ENCODE assay signal across 35 cellular contexts in the genomic region with DNA sequence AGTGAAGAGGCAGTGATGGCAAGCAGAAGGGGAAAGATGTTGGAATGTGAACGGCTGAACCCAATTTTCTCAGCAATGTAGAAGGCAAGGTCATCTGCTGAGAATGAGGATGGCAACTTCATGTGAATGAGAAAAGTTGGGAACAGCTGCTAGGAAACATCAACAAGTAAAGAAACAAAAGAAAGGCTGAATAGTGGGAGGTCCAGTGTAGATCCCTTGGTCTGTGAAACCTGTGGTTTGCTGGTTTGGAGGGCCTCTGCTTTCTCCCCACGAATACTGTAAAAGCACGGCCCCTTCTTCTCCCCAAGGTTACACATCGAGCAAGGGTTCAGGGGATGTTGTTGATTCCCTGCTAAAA. TPM values are rescaled to one million over a fixed set of nuclear protein-coding genes. Genes with fewer than 3 reads are reported as not detected.
DNase-seq lines count a peak whose midpoint lies in the region; ATAC-seq, FAIRE-seq and TF ChIP-seq lines count a peak whose summit lies in the region.
"Had no signal": no experiment of that assay in that cellular context is flagged by ENCODE, and none has a peak within 500 bp of the region (broad histone marks: within the 10 kb centered on the region; RNA-seq: fewer than 3 reads in every experiment).

No MANE protein-coding gene starts in this region.

- peaks cover 41% of the 10 kb centered on the region for H3K4me1 Mint-ChIP-seq in activated T-cell treated with anti-CD3 and anti-CD28 coated beads, Interleukin-2, amount 50 U/mL, for 4 hours (ENCODE audit: low read depth)

- H2BK15ac ChIP-seq in H1 (ENCODE audit: low read length) = no peak overlapping the region

- no peaks in the 10 kb centered on the region for H3K36me3 ChIP-seq in Loucy (ENCODE audit: insufficient read depth, low read length)
- H3K36me3 ChIP-seq in H1 (ENCODE audit: control insufficient read depth in 2 of 4, insufficient read depth in 4 of 4, low read length in 3 of 4) = no peaks in the 10 kb centered on the region
- H3K36me3 ChIP-seq in psoas muscle (ENCODE audit: insufficient read depth in 1 of 2, low read depth in 1 of 2) = no peaks in the 10 kb centered on the region
- H3K36me3 ChIP-seq: adrenal gland, pancreas, suprapubic skin, upper lobe of right lung had no signal

- TF ChIP-seq CTCF in AG10803 (conservative IDR thresholded peaks at IDR 0.05; ENCODE audit: low read length) (no peak), Loucy (conservative IDR thresholded peaks at IDR 0.05; ENCODE audit: low read length) (no peak), H1 (IDR thresholded peaks at IDR 0.05; ENCODE audit: control extremely low read depth in 1 of 3, insufficient read depth in 1 of 3, low read depth in 1 of 3, low read length in 3 of 3) (no peak), psoas muscle (IDR thresholded peaks at IDR 0.05) (no peak)

- H3K79me2 ChIP-seq in Loucy (ENCODE audit: insufficient read depth, low read length) = no peaks in the 10 kb centered on the region
- H3K79me2 ChIP-seq in H1 (ENCODE audit: control insufficient read depth in 1 of 2, insufficient read depth in 2 of 2, low read length in 2 of 2) = no peaks in the 10 kb centered on the region

- no peak for TF ChIP-seq EP300 in H1 (IDR thresholded peaks at IDR 0.05; ENCODE audit: borderline replicate concordance in 1 of 2, low read depth in 2 of 2, low read length in 2 of 2)

- H4K20me1 ChIP-seq in Loucy (ENCODE audit: insufficient read depth, low read length, poor library complexity, severe bottlenecking) (no peaks in the 10 kb centered on the region), H1 (replicated peaks in 1 of 2; ENCODE audit: control insufficient read depth in 1 of 2, insufficient read depth in 2 of 2, low read length in 2 of 2) (no peaks in the 10 kb centered on the region)

- CTCF ChIA-PET in H1 (lab: Charles Lee; ENCODE audit: partially characterized antibody) = interaction anchor here (0.8 to 4.9 kb wide), 7 partner anchors 16 to 62 kb away, joined by 3 to 24 read pairs (median 6); no protein-coding TSS in a partner anchor

- H3F3A ChIP-seq in Loucy (ENCODE audit: low read depth) = peaks cover 7% of the 10 kb centered on the region; the same call in 1 of the 2 replicates

- H3K9ac ChIP-seq in Loucy (ENCODE audit: low read depth, low read length, poor library complexity, severe bottlenecking) = peak overlapping the region; percentile 61
- no peak overlapping the region for H3K9ac ChIP-seq in H1 (replicated peaks in 1 of 4; ENCODE audit: extremely low read depth in 1 of 4, low read depth in 3 of 4, low read length in 3 of 4)
- H3K9ac ChIP-seq: KMS-11 had no signal

- H3K4me2 ChIP-seq in Loucy (ENCODE audit: low read depth, low read length, poor library complexity, severe bottlenecking) = no peak overlapping the region
- H3K4me2 ChIP-seq in H1 (ENCODE audit: insufficient read depth in 1 of 2, low read depth in 2 of 2, low read length in 2 of 2) = 0 out of 4 replicates have a peak overlapping the region, but pooled peaks have one; percentile 2 to 33
- H3K4me2 ChIP-seq: KMS-11, PC-9 had no signal

- H3K27me3 ChIP-seq in Loucy (ENCODE audit: insufficient read depth, low read length, poor library complexity, severe bottlenecking) (no peaks in the 10 kb centered on the region), H1 (replicated peaks in 1 of 4; ENCODE audit: control insufficient read depth in 3 of 4, extremely low read depth in 1 of 4, insufficient read depth in 3 of 4, low read length in 3 of 4) (no peaks in the 10 kb centered on the region), psoas muscle (ENCODE audit: insufficient read depth in 3 of 3, low read length in 2 of 3) (peaks cover 0 to 3% (median 0%) of the 10 kb centered on the region in 3 donors)
- H3K27me3 ChIP-seq: adrenal gland, pancreas, suprapubic skin, upper lobe of right lung had no signal

- no peaks in the 10 kb centered on the region for H3K9me3 ChIP-seq in Loucy (ENCODE audit: insufficient read depth, low read depth, low read length)
- H3K9me3 ChIP-seq in H1 (ENCODE audit: insufficient read depth in 2 of 2, low read depth in 1 of 2, low read length in 1 of 2) = no peaks in the 10 kb centered on the region
- H3K9me3 ChIP-seq in psoas muscle = no peaks in the 10 kb centered on the region
- H3K9me3 ChIP-seq: adrenal gland, pancreas, suprapubic skin, upper lobe of right lung had no signal

- H2BK120ac ChIP-seq in H1 (replicated peaks; ENCODE audit: low read depth, low read length) = no peak overlapping the region

- H4K91ac ChIP-seq in H1 (replicated peaks; ENCODE audit: insufficient read length, low read length) = no peak overlapping the region

- H2AK5ac ChIP-seq in H1 (ENCODE audit: low read depth, low read length) = no peak overlapping the region

- H3K14ac ChIP-seq in H1 (ENCODE audit: insufficient read length) = no peak overlapping the region

- no peaks in the 10 kb centered on the region for H3K9me3 Mint-ChIP-seq in activated T-cell treated with anti-CD3 and anti-CD28 coated beads, Interleukin-2, amount 50 U/mL, for 4 hours
- H3K9me3 Mint-ChIP-seq: activated CD4-positive, alpha-beta memory T cell treated with anti-CD3 and anti-CD28 coated beads for 36 hours; activated T-helper 1 cell treated with anti-CD3 and anti-CD28 coated beads, Interleukin-12 subunit alpha, Interleukin-12 subunit beta, Interleukin-2, Interleukin-4 antibody, amounts not matched to agents 30 ng/mL and 10 ng/mL and 1 ng/mL, durations not matched to agents 14 hours and 24 hours and 36 hours; CD4-positive, alpha-beta T cell; nephron progenitor cell; stimulated activated naive B cell treated with anti-CD40 and anti-IgM and Interleukin-4, amounts not matched to agents 10 μg/mL and 1 μg/mL and 100 μg/mL, for 72 hours had no signal

- intact Hi-C loops in psoas muscle (cut with DNase I) = no loop called here

- peak overlapping the region; percentile 14; the same call in 1 of the 2 replicates for H2BK5ac ChIP-seq in H1 (ENCODE audit: low read depth, low read length)

- no peak overlapping the region for H3K18ac ChIP-seq in H1 (ENCODE audit: extremely low read depth, low read length)

- peak overlapping the region; percentile 76; the same call in 1 of the 2 replicates for H2BK12ac ChIP-seq in H1 (ENCODE audit: low read depth, low read length)

- H3K9me2 ChIP-seq in Loucy (replicated peaks; ENCODE audit: low read depth, low read length) = no peaks in the 10 kb centered on the region

- ATAC-seq in activated T-cell treated with anti-CD3 and anti-CD28 coated beads, Interleukin-2, amount 50 U/mL, for 4 hours = no peak
- no peak for ATAC-seq in psoas muscle
- ATAC-seq: pancreas; Right ventricle myocardium inferior; stimulated activated naive B cell treated with anti-CD40 and anti-IgM and Interleukin-4, amounts not matched to agents 10 μg/mL and 1 μg/mL and 100 μg/mL, for 72 hours; upper lobe of right lung had no signal

- no peaks in the 10 kb centered on the region for H3K27me3 Mint-ChIP-seq in activated T-cell treated with anti-CD3 and anti-CD28 coated beads, Interleukin-2, amount 50 U/mL, for 4 hours (ENCODE audit: low read depth)
- H3K27me3 Mint-ChIP-seq: activated CD4-positive, alpha-beta memory T cell treated with anti-CD3 and anti-CD28 coated beads for 36 hours; CD4-positive, alpha-beta T cell had no signal

- H3K23me2 ChIP-seq in H1 (ENCODE audit: low read depth, low read length) = no peaks in the 10 kb centered on the region

- H3K27ac ChIP-seq in H1 (ENCODE audit: low read depth, low read length) = no peak overlapping the region
- H3K27ac ChIP-seq in psoas muscle = no peak overlapping the region
- H3K27ac ChIP-seq: adrenal gland, HL-60, KMS-11, pancreas, PC-9, suprapubic skin, upper lobe of right lung had no signal

- no peak overlapping the region for H4K5ac ChIP-seq in H1 (ENCODE audit: insufficient read length, low read depth, low read length)

- no peaks in the 10 kb centered on the region for H3K79me1 ChIP-seq in H1 (ENCODE audit: low read depth, low read length)

- POLR2A ChIA-PET in H1 (lab: Charles Lee; ENCODE audit: partially characterized antibody) = interaction anchor here (0.8 kb wide), 1 partner anchor 21 kb away, joined by 3 read pairs; no protein-coding TSS in a partner anchor

- 70% methylated on average over 4 of the region's 4 CpGs; no CpG with 5 or more reads in 1 of the 2 experiments for WGBS in H1 (ENCODE audit: extremely low coverage in 1 of 2, insufficient coverage in 1 of 2, insufficient read length in 1 of 2, insufficient replicate concordance in 2 of 2, low coverage in 1 of 2, low lambda C conversion rate in 2 of 2, missing lambda C conversion rate in 1 of 2), 2 experiments
- 36 to 50% (median 43%) methylated on average over 4 of the region's 4 CpGs for WGBS in psoas muscle, 3 donors

- H2AFZ ChIP-seq in Loucy (ENCODE audit: low read length) (no peak overlapping the region), H1 (ENCODE audit: low read length) (no peak overlapping the region)
- H2AFZ ChIP-seq: PC-9 had no signal

- H3K4me3 Mint-ChIP-seq in activated T-cell treated with anti-CD3 and anti-CD28 coated beads, Interleukin-2, amount 50 U/mL, for 4 hours = no peak overlapping the region
- H3K4me3 Mint-ChIP-seq: activated CD4-positive, alpha-beta memory T cell treated with anti-CD3 and anti-CD28 coated beads for 36 hours; activated T-helper 1 cell treated with anti-CD3 and anti-CD28 coated beads, Interleukin-12 subunit alpha, Interleukin-12 subunit beta, Interleukin-2, Interleukin-4 antibody, amounts not matched to agents 30 ng/mL and 10 ng/mL and 1 ng/mL, durations not matched to agents 14 hours and 24 hours and 36 hours; CD4-positive, alpha-beta T cell; nephron progenitor cell; stimulated activated naive B cell treated with anti-CD40 and anti-IgM and Interleukin-4, amounts not matched to agents 10 μg/mL and 1 μg/mL and 100 μg/mL, for 72 hours had no signal

- H2BK20ac ChIP-seq in H1 (ENCODE audit: low read length) = no peak overlapping the region

- no peak overlapping the region for H3K23ac ChIP-seq in H1 (ENCODE audit: insufficient read length)

- H3K36me3 Mint-ChIP-seq in activated T-cell treated with anti-CD3 and anti-CD28 coated beads, Interleukin-2, amount 50 U/mL, for 4 hours (ENCODE audit: insufficient read depth) = no peaks in the 10 kb centered on the region
- H3K36me3 Mint-ChIP-seq: activated CD4-positive, alpha-beta memory T cell treated with anti-CD3 and anti-CD28 coated beads for 36 hours; stimulated activated naive B cell treated with anti-CD40 and anti-IgM and Interleukin-4, amounts not matched to agents 10 μg/mL and 1 μg/mL and 100 μg/mL, for 72 hours had no signal

- FAIRE-seq in H1 (lab: Jason Lieb, UNC) = no peak
- FAIRE-seq: pancreas, small intestine had no signal

- no peak overlapping the region for H4K8ac ChIP-seq in H1 (ENCODE audit: extremely low read depth, insufficient read depth, low read length)

- no peak overlapping the region for H3K4ac ChIP-seq in H1 (replicated peaks; ENCODE audit: insufficient read length, low read depth, low read length)

- H3K56ac ChIP-seq in H1 (replicated peaks; ENCODE audit: insufficient read length, low read depth, low read length) = no peak overlapping the region

- no peak for TF ChIP-seq POLR2A in H1 (IDR thresholded peaks at IDR 0.05; ENCODE audit: control extremely low read depth in 1 of 2, low read depth in 2 of 2, low read length in 2 of 2)

- peaks cover 98% of the 10 kb centered on the region for H3K4me1 ChIP-seq in Loucy (ENCODE audit: insufficient read depth, low read length, poor library complexity, severe bottlenecking)
- peaks cover 7 to 41% (median 33%) of the 10 kb centered on the region in 4 experiments for H3K4me1 ChIP-seq in H1 (replicated peaks in 1 of 4; ENCODE audit: control insufficient read depth in 3 of 4, insufficient read depth in 4 of 4, low read length in 3 of 4)
- H3K4me1 ChIP-seq in psoas muscle = peaks cover 3% of the 10 kb centered on the region
- H3K4me1 ChIP-seq: adrenal gland, pancreas had no signal

- peak; percentile 80 for DNase-seq in AG10803 (ENCODE audit: low read depth)
- no peak for DNase-seq in H1 (ENCODE audit: low read depth in 1 of 2, low spot score in 2 of 2)
- DNase-seq in myocyte (ENCODE audit: low read depth) = peak; percentile 80
- DNase-seq in activated T-cell treated with anti-CD3 and anti-CD28 coated beads, Interleukin-2, amount 50 U/mL, for 4 hours = no peak
- no peak for DNase-seq in NCI-H1436 (lab: John Stamatoyannopoulos, UW)
- no peak for DNase-seq in psoas muscle
- no peak for DNase-seq in NCI-H146 (lab: John Stamatoyannopoulos, UW)
- DNase-seq: activated CD4-positive, alpha-beta memory T cell treated with anti-CD3 and anti-CD28 coated beads for 36 hours; activated CD4-positive, alpha-beta T cell treated with anti-CD3 and anti-CD28 coated beads for 1 hour; activated CD8-positive, alpha-beta memory T cell treated with anti-CD3 and anti-CD28 coated beads, Interleukin-2, amount 50 U/mL, for 4 hours; activated naive CD4-positive, alpha-beta T cell treated with Interleukin-2 at 50 U/mL for 16 hours; adrenal gland; CD4-positive, alpha-beta T cell; DMS79 treated with DMSO at 0.1 percent for 48 hours; GF-D8; NCI-H1417; NCI-H2081; NCI-H2227 treated with DMSO at 0.1 percent for 48 hours; NCI-H526; nephron progenitor cell; NK-92 treated with Interleukin-12 subunit alpha and Interleukin-12 subunit beta, amount 100 ng/mL, for 24 hours; pancreas; PC-9; retina; small intestine; stimulated activated naive B cell treated with anti-CD40 and anti-IgM and Interleukin-4, amounts not matched to agents 10 μg/mL and 1 μg/mL and 100 μg/mL, for 72 hours; T-helper 2 cell; upper lobe of right lung had no signal

- no peak for TF ChIP-seq RAD21 in H1 (IDR thresholded peaks at IDR 0.05 in 1 of 2, conservative IDR thresholded peaks at IDR 0.05 in 1 of 2; ENCODE audit: low read depth in 2 of 2, low read length in 2 of 2)

- H3K4me3 ChIP-seq in AG10803 (ENCODE audit: low read length) = no peak overlapping the region
- no peak overlapping the region for H3K4me3 ChIP-seq in Loucy (ENCODE audit: low read length, poor library complexity, severe bottlenecking)
- no peak overlapping the region for H3K4me3 ChIP-seq in H1 (ENCODE audit: extremely low read depth in 1 of 4, insufficient read depth in 2 of 4, low read depth in 3 of 4, low read length in 4 of 4)
- H3K4me3 ChIP-seq in psoas muscle = no peak overlapping the region
- H3K4me3 ChIP-seq: adrenal gland, pancreas, PC-9, suprapubic skin, upper lobe of right lung had no signal

RNA-seq across cellular contexts. Expression of gene MARCHF4, which starts 27.3 kb away (rescaled TPM):
- total RNA-seq in H1 (2021; fragmentation: NEBNext Ultra II Directional; extraction: Animal tissue kit (Norgen Biotek cat#: 25700)) = 2.9 TPM in 2 replicates
- 1.8 and 1.9 TPM in 2 replicates for polyA plus RNA-seq in H1 (2011; rRNA removed)
- 1.4 TPM for polyA plus RNA-seq in H1 (2011; cell fraction: cytosol; rRNA removed)
- 1.1 TPM for polyA plus RNA-seq in H1 (2011; cell fraction: nucleus; rRNA removed)
- polyA plus RNA-seq in H1 (2012, experiment 1 of 2) = 2.7 to 3.5 TPM (median 3.1 TPM) in 4 replicates
- 3.1 TPM for polyA plus RNA-seq in H1 (2012, experiment 2 of 2)
- polyA plus RNA-seq in H1 (2013, experiment 1 of 2) = 1.7 TPM
- polyA plus RNA-seq in H1 (2013, experiment 2 of 2) = 1.7 TPM
- polyA minus RNA-seq in H1 (2011; rRNA and poly(A)+ RNA removed) = 1.3 TPM in 2 replicates
- polyA minus RNA-seq in H1 (2011; cell fraction: cytosol; rRNA and poly(A)+ RNA removed) = 0.73 TPM
- polyA minus RNA-seq in H1 (2011; cell fraction: nucleus; rRNA and poly(A)+ RNA removed) = 1.6 TPM
- 0.19 and 0.21 TPM in 2 replicates for total RNA-seq in myocyte
- 5.0 TPM for polyA plus RNA-seq in myocyte (2012)
- not detected for total RNA-seq in activated T-cell treated with anti-CD3 and anti-CD28 coated beads, Interleukin-2, amount 50 U/mL, for 4 hours
- total RNA-seq in psoas muscle = not detected
- polyA plus RNA-seq in psoas muscle = under 1 TPM in 2 of 3 donors, not detected in 1; 0.01 to 0.04 TPM
- total RNA-seq: activated CD4-positive, alpha-beta memory T cell treated with anti-CD3 and anti-CD28 coated beads for 36 hours; activated T-helper 1 cell treated with anti-CD3 and anti-CD28 coated beads, Interleukin-12 subunit alpha, Interleukin-12 subunit beta, Interleukin-2, Interleukin-4 antibody, amounts not matched to agents 30 ng/mL and 10 ng/mL and 1 ng/mL, durations not matched to agents 14 hours and 24 hours and 36 hours; CD4-positive, alpha-beta T cell; mononuclear cell had no signal

Comparison
In these comparisons a context has a peak if more than half of its experiments do, and no peak if none do; other contexts are left out.
1. DNase-seq: peak in AG10803 (single experiment) and myocyte (single experiment); none in H1 (0 of 2), activated T-cell treated with anti-CD3 and anti-CD28 coated beads, Interleukin-2, amount 50 U/mL, for 4 hours (single experiment), NCI-H1436 (single experiment), psoas muscle (0 of 2) and NCI-H146 (single experiment).